Comparison of ENCODE assay signal across 1 cellular context in the genomic region with DNA sequence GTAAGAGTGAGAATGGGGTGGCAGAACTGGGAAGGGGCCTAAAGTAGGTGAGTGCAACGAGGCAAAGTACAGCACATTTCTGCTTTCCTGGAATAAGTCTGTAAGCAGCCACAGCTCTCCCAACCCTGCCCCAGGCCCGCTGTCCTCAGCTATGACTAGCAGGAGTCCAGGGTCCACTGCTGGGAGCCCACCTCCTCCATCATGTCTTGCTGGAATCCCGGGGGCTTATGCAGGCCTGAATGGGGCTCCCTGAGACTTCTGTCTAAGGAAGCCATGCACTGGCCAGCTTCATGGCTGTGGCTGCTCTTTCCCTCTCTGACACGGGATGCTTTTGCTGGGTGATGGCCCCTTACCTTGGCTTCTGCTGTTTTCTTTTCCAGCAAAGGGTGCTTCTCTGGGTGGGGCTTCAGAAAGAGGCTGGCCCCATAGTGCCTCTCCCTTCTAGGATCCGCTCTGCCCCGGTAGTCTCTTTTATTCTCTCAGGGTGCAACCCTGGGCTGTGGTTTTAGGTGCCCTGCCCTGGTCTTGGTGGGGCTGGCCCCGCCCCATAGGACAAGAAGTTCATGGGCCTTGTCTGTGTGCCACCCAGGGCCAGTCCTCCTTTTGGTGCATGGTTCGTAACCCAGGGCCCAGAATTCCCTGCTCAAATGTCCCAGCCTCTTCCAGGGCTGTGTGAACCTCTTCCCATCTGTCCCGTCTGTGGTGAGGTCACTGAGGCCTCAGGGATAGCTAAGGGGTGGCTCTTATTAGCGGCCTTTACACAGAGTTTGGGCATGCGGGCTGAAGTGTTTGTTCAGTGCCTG.
A peak's percentile ranks its signal among the peaks of the same experiment; 100 is the strongest.
TF ChIP-seq lines count a peak whose summit lies in the region.

No MANE protein-coding gene starts in this region.

TF ChIP-seq in HepG2, 621 proteins besides CTCF, POLR2A, EP300 and RAD21 (continued from another document and continues in another):
- TF ChIP-seq SAFB2 (CRISPR knock-in tag; IDR thresholded peaks at IDR 0.05; ENCODE audit: borderline replicate concordance, low read depth) (no peak), TAF1 (CRISPR knock-in tag; IDR thresholded peaks at IDR 0.05) (no peak), CAMTA2 (CRISPR knock-in tag; IDR thresholded peaks at IDR 0.05; ENCODE audit: borderline replicate concordance) (no peak), ZNF567 (CRISPR knock-in tag; IDR thresholded peaks at IDR 0.05; ENCODE audit: borderline replicate concordance) (peak; percentile 82), ZNF3 (CRISPR knock-in tag; IDR thresholded peaks at IDR 0.05) (no peak), ZMYM3 (CRISPR knock-in tag; IDR thresholded peaks at IDR 0.05) (no peak), THAP11 (CRISPR knock-in tag; IDR thresholded peaks at IDR 0.05) (no peak), HNRNPUL1 (IDR thresholded peaks at IDR 0.05; ENCODE audit: low read depth, low read length) (no peak), ZNF577 (CRISPR knock-in tag; IDR thresholded peaks at IDR 0.05; ENCODE audit: borderline replicate concordance, low read depth) (no peak), ZNF75D (CRISPR knock-in tag; IDR thresholded peaks at IDR 0.05; ENCODE audit: borderline replicate concordance) (no peak), KMT2A (CRISPR knock-in tag; IDR thresholded peaks at IDR 0.05) (no peak), ZNF446 (CRISPR knock-in tag; IDR thresholded peaks at IDR 0.05) (no peak), PAWR (CRISPR knock-in tag; IDR thresholded peaks at IDR 0.05; ENCODE audit: borderline replicate concordance) (no peak), ZC3H13 (CRISPR knock-in tag; IDR thresholded peaks at IDR 0.05) (no peak), ARNT (IDR thresholded peaks at IDR 0.05) (no peak), ZNF124 (CRISPR knock-in tag; IDR thresholded peaks at IDR 0.05) (no peak), ZBTB20 (CRISPR knock-in tag; IDR thresholded peaks at IDR 0.05; ENCODE audit: borderline replicate concordance, low read depth) (no peak), PCBP2 (optimal IDR thresholded peaks at IDR 0.05; ENCODE audit: low read depth, low read length, poor library complexity, severe bottlenecking) (no peak), ZNF337 (CRISPR knock-in tag; IDR thresholded peaks at IDR 0.05; ENCODE audit: borderline replicate concordance, low read depth) (no peak), ZNF768 (CRISPR knock-in tag; IDR thresholded peaks at IDR 0.05) (peak; percentile 16), ZNF724P (CRISPR knock-in tag; IDR thresholded peaks at IDR 0.05; ENCODE audit: borderline replicate concordance) (no peak), ZNF883 (CRISPR knock-in tag; IDR thresholded peaks at IDR 0.05; ENCODE audit: not compliant biosample characterization) (peak; percentile 62), SALL1 (CRISPR knock-in tag; IDR thresholded peaks at IDR 0.05) (peak; percentile 46), SIX4 (CRISPR knock-in tag; IDR thresholded peaks at IDR 0.05) (peak; percentile 41; the same call in 1 of the 2 replicates), MEF2D (CRISPR knock-in tag; IDR thresholded peaks at IDR 0.05) (no peak; the same call in 1 of the 2 replicates)
- TF ChIP-seq, protein P1, sequence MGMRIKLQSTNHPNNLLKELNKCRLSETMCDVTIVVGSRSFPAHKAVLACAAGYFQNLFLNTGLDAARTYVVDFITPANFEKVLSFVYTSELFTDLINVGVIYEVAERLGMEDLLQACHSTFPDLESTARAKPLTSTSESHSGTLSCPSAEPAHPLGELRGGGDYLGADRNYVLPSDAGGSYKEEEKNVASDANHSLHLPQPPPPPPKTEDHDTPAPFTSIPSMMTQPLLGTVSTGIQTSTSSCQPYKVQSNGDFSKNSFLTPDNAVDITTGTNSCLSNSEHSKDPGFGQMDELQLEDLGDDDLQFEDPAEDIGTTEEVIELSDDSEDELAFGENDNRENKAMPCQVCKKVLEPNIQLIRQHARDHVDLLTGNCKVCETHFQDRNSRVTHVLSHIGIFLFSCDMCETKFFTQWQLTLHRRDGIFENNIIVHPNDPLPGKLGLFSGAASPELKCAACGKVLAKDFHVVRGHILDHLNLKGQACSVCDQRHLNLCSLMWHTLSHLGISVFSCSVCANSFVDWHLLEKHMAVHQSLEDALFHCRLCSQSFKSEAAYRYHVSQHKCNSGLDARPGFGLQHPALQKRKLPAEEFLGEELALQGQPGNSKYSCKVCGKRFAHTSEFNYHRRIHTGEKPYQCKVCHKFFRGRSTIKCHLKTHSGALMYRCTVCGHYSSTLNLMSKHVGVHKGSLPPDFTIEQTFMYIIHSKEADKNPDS (CRISPR knock-in tag; IDR thresholded peaks at IDR 0.05), result peak; percentile 71; the same call in 1 of the 2 replicates
- TF ChIP-seq, protein P2, sequence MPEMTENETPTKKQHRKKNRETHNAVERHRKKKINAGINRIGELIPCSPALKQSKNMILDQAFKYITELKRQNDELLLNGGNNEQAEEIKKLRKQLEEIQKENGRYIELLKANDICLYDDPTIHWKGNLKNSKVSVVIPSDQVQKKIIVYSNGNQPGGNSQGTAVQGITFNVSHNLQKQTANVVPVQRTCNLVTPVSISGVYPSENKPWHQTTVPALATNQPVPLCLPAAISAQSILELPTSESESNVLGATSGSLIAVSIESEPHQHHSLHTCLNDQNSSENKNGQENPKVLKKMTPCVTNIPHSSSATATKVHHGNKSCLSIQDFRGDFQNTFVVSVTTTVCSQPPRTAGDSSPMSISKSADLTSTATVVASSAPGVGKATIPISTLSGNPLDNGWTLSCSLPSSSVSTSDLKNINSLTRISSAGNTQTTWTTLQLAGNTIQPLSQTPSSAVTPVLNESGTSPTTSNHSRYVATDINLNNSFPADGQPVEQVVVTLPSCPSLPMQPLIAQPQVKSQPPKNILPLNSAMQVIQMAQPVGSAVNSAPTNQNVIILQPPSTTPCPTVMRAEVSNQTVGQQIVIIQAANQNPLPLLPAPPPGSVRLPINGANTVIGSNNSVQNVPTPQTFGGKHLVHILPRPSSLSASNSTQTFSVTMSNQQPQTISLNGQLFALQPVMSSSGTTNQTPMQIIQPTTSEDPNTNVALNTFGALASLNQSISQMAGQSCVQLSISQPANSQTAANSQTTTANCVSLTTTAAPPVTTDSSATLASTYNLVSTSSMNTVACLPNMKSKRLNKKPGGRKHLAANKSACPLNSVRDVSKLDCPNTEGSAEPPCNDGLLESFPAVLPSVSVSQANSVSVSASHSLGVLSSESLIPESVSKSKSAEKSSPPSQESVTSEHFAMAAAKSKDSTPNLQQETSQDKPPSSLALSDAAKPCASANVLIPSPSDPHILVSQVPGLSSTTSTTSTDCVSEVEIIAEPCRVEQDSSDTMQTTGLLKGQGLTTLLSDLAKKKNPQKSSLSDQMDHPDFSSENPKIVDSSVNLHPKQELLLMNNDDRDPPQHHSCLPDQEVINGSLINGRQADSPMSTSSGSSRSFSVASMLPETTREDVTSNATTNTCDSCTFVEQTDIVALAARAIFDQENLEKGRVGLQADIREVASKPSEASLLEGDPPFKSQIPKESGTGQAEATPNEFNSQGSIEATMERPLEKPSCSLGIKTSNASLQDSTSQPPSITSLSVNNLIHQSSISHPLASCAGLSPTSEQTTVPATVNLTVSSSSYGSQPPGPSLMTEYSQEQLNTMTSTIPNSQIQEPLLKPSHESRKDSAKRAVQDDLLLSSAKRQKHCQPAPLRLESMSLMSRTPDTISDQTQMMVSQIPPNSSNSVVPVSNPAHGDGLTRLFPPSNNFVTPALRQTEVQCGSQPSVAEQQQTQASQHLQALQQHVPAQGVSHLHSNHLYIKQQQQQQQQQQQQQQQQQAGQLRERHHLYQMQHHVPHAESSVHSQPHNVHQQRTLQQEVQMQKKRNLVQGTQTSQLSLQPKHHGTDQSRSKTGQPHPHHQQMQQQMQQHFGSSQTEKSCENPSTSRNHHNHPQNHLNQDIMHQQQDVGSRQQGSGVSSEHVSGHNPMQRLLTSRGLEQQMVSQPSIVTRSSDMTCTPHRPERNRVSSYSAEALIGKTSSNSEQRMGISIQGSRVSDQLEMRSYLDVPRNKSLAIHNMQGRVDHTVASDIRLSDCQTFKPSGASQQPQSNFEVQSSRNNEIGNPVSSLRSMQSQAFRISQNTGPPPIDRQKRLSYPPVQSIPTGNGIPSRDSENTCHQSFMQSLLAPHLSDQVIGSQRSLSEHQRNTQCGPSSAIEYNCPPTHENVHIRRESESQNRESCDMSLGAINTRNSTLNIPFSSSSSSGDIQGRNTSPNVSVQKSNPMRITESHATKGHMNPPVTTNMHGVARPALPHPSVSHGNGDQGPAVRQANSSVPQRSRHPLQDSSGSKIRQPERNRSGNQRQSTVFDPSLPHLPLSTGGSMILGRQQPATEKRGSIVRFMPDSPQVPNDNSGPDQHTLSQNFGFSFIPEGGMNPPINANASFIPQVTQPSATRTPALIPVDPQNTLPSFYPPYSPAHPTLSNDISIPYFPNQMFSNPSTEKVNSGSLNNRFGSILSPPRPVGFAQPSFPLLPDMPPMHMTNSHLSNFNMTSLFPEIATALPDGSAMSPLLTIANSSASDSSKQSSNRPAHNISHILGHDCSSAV (CRISPR knock-in tag; IDR thresholded peaks at IDR 0.05; ENCODE audit: borderline replicate concordance), result no peak
- TF ChIP-seq, protein P3, sequence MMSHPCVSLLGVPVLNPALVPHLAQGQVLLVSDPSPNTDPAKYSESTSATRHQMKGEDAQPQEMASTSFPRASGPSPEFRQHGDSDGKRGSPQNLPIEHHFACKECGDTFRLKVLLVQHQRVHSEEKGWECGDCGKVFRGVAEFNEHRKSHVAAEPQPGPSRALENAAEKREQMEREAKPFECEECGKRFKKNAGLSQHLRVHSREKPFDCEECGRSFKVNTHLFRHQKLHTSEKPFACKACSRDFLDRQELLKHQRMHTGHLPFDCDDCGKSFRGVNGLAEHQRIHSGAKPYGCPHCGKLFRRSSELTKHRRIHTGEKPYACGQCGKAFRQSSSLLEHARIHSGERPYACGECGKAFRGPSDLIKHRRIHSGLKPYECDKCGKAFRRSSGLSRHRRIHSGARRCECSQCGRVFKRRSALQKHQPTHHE (CRISPR knock-in tag; IDR thresholded peaks at IDR 0.05; ENCODE audit: borderline replicate concordance), result no peak
- TF ChIP-seq, protein P4, sequence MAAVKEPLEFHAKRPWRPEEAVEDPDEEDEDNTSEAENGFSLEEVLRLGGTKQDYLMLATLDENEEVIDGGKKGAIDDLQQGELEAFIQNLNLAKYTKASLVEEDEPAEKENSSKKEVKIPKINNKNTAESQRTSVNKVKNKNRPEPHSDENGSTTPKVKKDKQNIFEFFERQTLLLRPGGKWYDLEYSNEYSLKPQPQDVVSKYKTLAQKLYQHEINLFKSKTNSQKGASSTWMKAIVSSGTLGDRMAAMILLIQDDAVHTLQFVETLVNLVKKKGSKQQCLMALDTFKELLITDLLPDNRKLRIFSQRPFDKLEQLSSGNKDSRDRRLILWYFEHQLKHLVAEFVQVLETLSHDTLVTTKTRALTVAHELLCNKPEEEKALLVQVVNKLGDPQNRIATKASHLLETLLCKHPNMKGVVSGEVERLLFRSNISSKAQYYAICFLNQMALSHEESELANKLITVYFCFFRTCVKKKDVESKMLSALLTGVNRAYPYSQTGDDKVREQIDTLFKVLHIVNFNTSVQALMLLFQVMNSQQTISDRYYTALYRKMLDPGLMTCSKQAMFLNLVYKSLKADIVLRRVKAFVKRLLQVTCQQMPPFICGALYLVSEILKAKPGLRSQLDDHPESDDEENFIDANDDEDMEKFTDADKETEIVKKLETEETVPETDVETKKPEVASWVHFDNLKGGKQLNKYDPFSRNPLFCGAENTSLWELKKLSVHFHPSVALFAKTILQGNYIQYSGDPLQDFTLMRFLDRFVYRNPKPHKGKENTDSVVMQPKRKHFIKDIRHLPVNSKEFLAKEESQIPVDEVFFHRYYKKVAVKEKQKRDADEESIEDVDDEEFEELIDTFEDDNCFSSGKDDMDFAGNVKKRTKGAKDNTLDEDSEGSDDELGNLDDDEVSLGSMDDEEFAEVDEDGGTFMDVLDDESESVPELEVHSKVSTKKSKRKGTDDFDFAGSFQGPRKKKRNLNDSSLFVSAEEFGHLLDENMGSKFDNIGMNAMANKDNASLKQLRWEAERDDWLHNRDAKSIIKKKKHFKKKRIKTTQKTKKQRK (IDR thresholded peaks at IDR 0.05; ENCODE audit: low read length), result no peak
- TF ChIP-seq, protein P5, sequence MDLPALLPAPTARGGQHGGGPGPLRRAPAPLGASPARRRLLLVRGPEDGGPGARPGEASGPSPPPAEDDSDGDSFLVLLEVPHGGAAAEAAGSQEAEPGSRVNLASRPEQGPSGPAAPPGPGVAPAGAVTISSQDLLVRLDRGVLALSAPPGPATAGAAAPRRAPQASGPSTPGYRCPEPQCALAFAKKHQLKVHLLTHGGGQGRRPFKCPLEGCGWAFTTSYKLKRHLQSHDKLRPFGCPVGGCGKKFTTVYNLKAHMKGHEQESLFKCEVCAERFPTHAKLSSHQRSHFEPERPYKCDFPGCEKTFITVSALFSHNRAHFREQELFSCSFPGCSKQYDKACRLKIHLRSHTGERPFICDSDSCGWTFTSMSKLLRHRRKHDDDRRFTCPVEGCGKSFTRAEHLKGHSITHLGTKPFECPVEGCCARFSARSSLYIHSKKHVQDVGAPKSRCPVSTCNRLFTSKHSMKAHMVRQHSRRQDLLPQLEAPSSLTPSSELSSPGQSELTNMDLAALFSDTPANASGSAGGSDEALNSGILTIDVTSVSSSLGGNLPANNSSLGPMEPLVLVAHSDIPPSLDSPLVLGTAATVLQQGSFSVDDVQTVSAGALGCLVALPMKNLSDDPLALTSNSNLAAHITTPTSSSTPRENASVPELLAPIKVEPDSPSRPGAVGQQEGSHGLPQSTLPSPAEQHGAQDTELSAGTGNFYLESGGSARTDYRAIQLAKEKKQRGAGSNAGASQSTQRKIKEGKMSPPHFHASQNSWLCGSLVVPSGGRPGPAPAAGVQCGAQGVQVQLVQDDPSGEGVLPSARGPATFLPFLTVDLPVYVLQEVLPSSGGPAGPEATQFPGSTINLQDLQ (CRISPR knock-in tag; IDR thresholded peaks at IDR 0.05), result no peak
- TF ChIP-seq, protein P6, sequence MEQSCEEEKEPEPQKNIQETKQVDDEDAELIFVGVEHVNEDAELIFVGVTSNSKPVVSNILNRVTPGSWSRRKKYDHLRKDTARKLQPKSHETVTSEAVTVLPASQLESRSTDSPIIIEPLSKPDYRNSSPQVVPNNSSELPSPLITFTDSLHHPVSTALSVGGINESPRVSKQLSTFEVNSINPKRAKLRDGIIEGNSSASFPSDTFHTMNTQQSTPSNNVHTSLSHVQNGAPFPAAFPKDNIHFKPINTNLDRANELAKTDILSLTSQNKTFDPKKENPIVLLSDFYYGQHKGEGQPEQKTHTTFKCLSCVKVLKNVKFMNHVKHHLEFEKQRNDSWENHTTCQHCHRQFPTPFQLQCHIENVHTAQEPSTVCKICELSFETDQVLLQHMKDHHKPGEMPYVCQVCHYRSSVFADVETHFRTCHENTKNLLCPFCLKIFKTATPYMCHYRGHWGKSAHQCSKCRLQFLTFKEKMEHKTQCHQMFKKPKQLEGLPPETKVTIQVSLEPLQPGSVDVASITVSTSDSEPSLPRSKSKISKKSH (CRISPR knock-in tag; IDR thresholded peaks at IDR 0.05; ENCODE audit: borderline replicate concordance), result peak; percentile 77
- TF ChIP-seq, protein P7, sequence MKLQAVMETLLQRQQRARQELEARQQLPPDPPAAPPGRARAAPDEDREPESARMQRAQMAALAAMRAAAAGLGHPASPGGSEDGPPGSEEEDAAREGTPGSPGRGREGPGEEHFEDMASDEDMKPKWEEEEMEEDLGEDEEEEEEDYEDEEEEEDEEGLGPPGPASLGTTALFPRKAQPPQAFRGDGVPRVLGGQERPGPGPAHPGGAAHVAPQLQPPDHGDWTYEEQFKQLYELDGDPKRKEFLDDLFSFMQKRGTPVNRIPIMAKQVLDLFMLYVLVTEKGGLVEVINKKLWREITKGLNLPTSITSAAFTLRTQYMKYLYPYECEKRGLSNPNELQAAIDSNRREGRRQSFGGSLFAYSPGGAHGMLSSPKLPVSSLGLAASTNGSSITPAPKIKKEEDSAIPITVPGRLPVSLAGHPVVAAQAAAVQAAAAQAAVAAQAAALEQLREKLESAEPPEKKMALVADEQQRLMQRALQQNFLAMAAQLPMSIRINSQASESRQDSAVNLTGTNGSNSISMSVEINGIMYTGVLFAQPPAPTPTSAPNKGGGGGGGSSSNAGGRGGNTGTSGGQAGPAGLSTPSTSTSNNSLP (IDR thresholded peaks at IDR 0.05; ENCODE audit: low read depth, low read length), result no peak
- TF ChIP-seq, protein P8, sequence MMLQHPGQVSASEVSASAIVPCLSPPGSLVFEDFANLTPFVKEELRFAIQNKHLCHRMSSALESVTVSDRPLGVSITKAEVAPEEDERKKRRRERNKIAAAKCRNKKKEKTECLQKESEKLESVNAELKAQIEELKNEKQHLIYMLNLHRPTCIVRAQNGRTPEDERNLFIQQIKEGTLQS (CRISPR knock-in tag; IDR thresholded peaks at IDR 0.05), result no peak
